In genomic region chr3:30527186-30527585, GRCh38 we compare ENCODE assay signal across 23 cellular contexts.
"Had no signal": no experiment of that assay in that cellular context is flagged by ENCODE, and none has a peak within 500 bp of the region (broad histone marks: within the 10 kb centered on the region; RNA-seq: fewer than 3 reads in every experiment).

No MANE protein-coding gene starts in this region.

- H3K4me3 Mint-ChIP-seq: activated CD8-positive, alpha-beta T cell treated with anti-CD3 and anti-CD28 coated beads for 36 hours; activated naive CD8-positive, alpha-beta T cell treated with anti-CD3 and anti-CD28 coated beads for 36 hours; activated T-helper 17 cell treated with anti-CD3 and anti-CD28 coated beads, Interleukin-2, amount 50 U/mL, for 72 hours; endodermal cell; memory B cell; naive thymus-derived CD8-positive, alpha-beta T cell; T-cell had no signal

- H3K27me3 Mint-ChIP-seq: activated CD8-positive, alpha-beta T cell treated with anti-CD3 and anti-CD28 coated beads for 36 hours; activated naive CD8-positive, alpha-beta T cell treated with anti-CD3 and anti-CD28 coated beads for 36 hours; activated T-helper 17 cell treated with anti-CD3 and anti-CD28 coated beads, Interleukin-2, amount 50 U/mL, for 72 hours; memory B cell; T-cell had no signal

- H3K27ac Mint-ChIP-seq: activated CD8-positive, alpha-beta T cell treated with anti-CD3 and anti-CD28 coated beads for 36 hours; activated naive CD8-positive, alpha-beta T cell treated with anti-CD3 and anti-CD28 coated beads for 36 hours; activated T-helper 17 cell treated with anti-CD3 and anti-CD28 coated beads, Interleukin-2, amount 50 U/mL, for 72 hours; endodermal cell; memory B cell; naive thymus-derived CD8-positive, alpha-beta T cell; T-cell had no signal

- H3K36me3 ChIP-seq: neutrophil, transverse colon had no signal

- DNase-seq: activated CD4-positive, alpha-beta T cell treated with anti-CD3 and anti-CD28 coated beads for 48 hours; activated CD4-positive, CD25-positive, alpha-beta regulatory T cell; activated CD8-positive, alpha-beta T cell treated with anti-CD3 and anti-CD28 coated beads for 36 hours; activated naive CD4-positive, alpha-beta T cell; activated naive CD8-positive, alpha-beta T cell treated with anti-CD3 and anti-CD28 coated beads for 36 hours; activated T-cell treated with anti-CD3 and anti-CD28 coated beads, Interleukin-2, amount 50 U/mL, for 1 hour; amygdala; central memory CD4-positive, alpha-beta T cell; dorsolateral prefrontal cortex; endodermal cell; head of caudate nucleus; kidney glomerular epithelial cell; naive thymus-derived CD8-positive, alpha-beta T cell; stimulated activated naive CD8-positive, alpha-beta T cell treated with anti-CD3 and anti-CD28 coated beads, Interleukin-15, Interleukin-2, amounts not matched to agents 100 U/mL and 50 U/mL, for 24 hours; substantia nigra; T-cell; T1000; transverse colon had no signal

- ATAC-seq: activated CD8-positive, alpha-beta T cell treated with anti-CD3 and anti-CD28 coated beads for 36 hours; activated T-helper 17 cell treated with anti-CD3 and anti-CD28 coated beads, Interleukin-2, amount 50 U/mL, for 72 hours; naive thymus-derived CD8-positive, alpha-beta T cell; SK-N-SH treated with all-trans-retinoic acid at 6 μM for 48 hours; stimulated activated naive CD8-positive, alpha-beta T cell treated with anti-CD3 and anti-CD28 coated beads, Interleukin-15, Interleukin-2, amounts not matched to agents 100 U/mL and 50 U/mL, for 24 hours; T-cell had no signal

- H3K4me1 Mint-ChIP-seq: activated T-helper 17 cell treated with anti-CD3 and anti-CD28 coated beads, Interleukin-2, amount 50 U/mL, for 72 hours had no signal

- H3K9me3 ChIP-seq: neutrophil, transverse colon had no signal

- H3K36me3 Mint-ChIP-seq: activated naive CD8-positive, alpha-beta T cell treated with anti-CD3 and anti-CD28 coated beads for 36 hours; memory B cell; naive thymus-derived CD8-positive, alpha-beta T cell; T-cell had no signal

- H3K27me3 ChIP-seq: neutrophil, transverse colon had no signal

- H3K9me3 Mint-ChIP-seq: activated CD8-positive, alpha-beta T cell treated with anti-CD3 and anti-CD28 coated beads for 36 hours; activated naive CD8-positive, alpha-beta T cell treated with anti-CD3 and anti-CD28 coated beads for 36 hours; activated T-helper 17 cell treated with anti-CD3 and anti-CD28 coated beads, Interleukin-2, amount 50 U/mL, for 72 hours; memory B cell; naive thymus-derived CD8-positive, alpha-beta T cell; T-cell had no signal

- H3K4me3 ChIP-seq: dorsolateral prefrontal cortex, skin epidermis, transverse colon had no signal

- H3K27ac ChIP-seq: neutrophil had no signal
